In genomic region chr1:210706246-210706645, GRCh38 we compare ENCODE assay signal across 19 cellular contexts.
DNase-seq lines count a peak whose midpoint lies in the region; ATAC-seq, FAIRE-seq and TF ChIP-seq lines count a peak whose summit lies in the region.
"Had no signal": no experiment of that assay in that cellular context is flagged by ENCODE, and none has a peak within 500 bp of the region (broad histone marks: within the 10 kb centered on the region; RNA-seq: fewer than 3 reads in every experiment).

No MANE protein-coding gene starts in this region.

- intact Hi-C loops in right lobe of liver (cut with DNase I) = no loop called here
- intact Hi-C loops in right cardiac atrium (cut with DNase I) = no loop called here

- TF ChIP-seq RAD21 in A549 (conservative IDR thresholded peaks at IDR 0.05 in 1 of 2, IDR thresholded peaks at IDR 0.05 in 1 of 2) = no peak

- H3K4me1 ChIP-seq in A549 (peaks cover 26% of the 10 kb centered on the region), OCI-LY3 (ENCODE audit: low read length) (peaks cover 14% of the 10 kb centered on the region), right lobe of liver (peaks cover 0 to 23% (median 8%) of the 10 kb centered on the region in 4 donors), right cardiac atrium (ENCODE audit: control insufficient read depth, insufficient read depth, low read length) (no peaks in the 10 kb centered on the region)
- H3K4me1 ChIP-seq: BLaER1, Caco-2 had no signal

- CTCF ChIA-PET in A549 (lab: Yijun Ruan, JAX) = interaction anchor here (1.4 kb wide), 1 partner anchor 20 kb away, joined by 6 read pairs; no protein-coding TSS in a partner anchor

- no peak for TF ChIP-seq EP300 in A549 (IDR thresholded peaks at IDR 0.05)

- H3K36me3 ChIP-seq in OCI-LY3 (replicated peaks; ENCODE audit: low read depth, low read length) (no peaks in the 10 kb centered on the region), right lobe of liver (no peaks in the 10 kb centered on the region)
- H3K36me3 ChIP-seq: BLaER1 had no signal

- H3K9me3 ChIP-seq in A549 = 0 out of 3 replicates have a peak, but pooled peaks cover 3% of the 10 kb centered on the region
- no peaks in the 10 kb centered on the region for H3K9me3 ChIP-seq in OCI-LY3 (ENCODE audit: insufficient read depth, low read length)
- no peaks in the 10 kb centered on the region for H3K9me3 ChIP-seq in right lobe of liver
- no peaks in the 10 kb centered on the region for H3K9me3 ChIP-seq in right cardiac atrium (ENCODE audit: control insufficient read depth, low read length)
- H3K9me3 ChIP-seq: BLaER1, Caco-2 had no signal

- no peak for DNase-seq in A549 (ENCODE audit: low read depth in 1 of 2, low spot score in 1 of 2)
- peak; percentile 46 for DNase-seq in M059J (ENCODE audit: low read depth)
- no peak for DNase-seq in right lobe of liver
- DNase-seq in NCI-H2171 treated with DMSO at 0.1 percent for 48 hours (lab: John Stamatoyannopoulos, UW) = no peak
- DNase-seq in right cardiac atrium = no peak
- DNase-seq in H54 (ENCODE audit: insufficient read length, low spot score) = no peak
- DNase-seq: Caco-2; CD4-positive, CD25-positive, alpha-beta regulatory T cell; CD8-positive, alpha-beta T cell; DMS153; DMS79 treated with DMSO at 0.1 percent for 48 hours; GF-D8; GOT3; H7; HCEC 1CT had no signal

- 60% methylated on average over 3 of the region's 3 CpGs for WGBS in A549 (ENCODE audit: missing lambda C conversion rate)
- WGBS in right lobe of liver (ENCODE audit: insufficient coverage, low coverage, low lambda C conversion rate, missing lambda C conversion rate) = 31% methylated on average over 3 of the region's 3 CpGs
- WGBS in right cardiac atrium = 87% methylated on average over 3 of the region's 3 CpGs

- no peak for ATAC-seq in A549
- peak; percentile 59 to 85 (median 71) for ATAC-seq in right lobe of liver
- ATAC-seq in HG03108 (IDR thresholded peaks at IDR 0.05; ENCODE audit: unreplicated experiment) = no peak
- no peak for ATAC-seq in right cardiac atrium
- ATAC-seq: CD8-positive, alpha-beta T cell had no signal

- TF ChIP-seq POLR2A in A549 (IDR thresholded peaks at IDR 0.05; ENCODE audit: low read length) (no peak), right lobe of liver (IDR thresholded peaks at IDR 0.05) (no peak), H54 (IDR thresholded peaks at IDR 0.05; ENCODE audit: low read depth, low read length) (no peak)

- no peak for FAIRE-seq in A549 (lab: Jason Lieb, UNC)
- FAIRE-seq in H54 (lab: Jason Lieb, UNC) = no peak
- FAIRE-seq: GM12892 had no signal

- peak overlapping the region in 1 of 2 experiments; percentile 49; a peak in 2 of 6 replicates for H3K27ac ChIP-seq in A549
- no peak overlapping the region for H3K27ac ChIP-seq in OCI-LY3 (ENCODE audit: low read length)
- H3K27ac ChIP-seq in right lobe of liver = peak overlapping the region in 1 of 3 donors; percentile 34
- H3K27ac ChIP-seq in right cardiac atrium (ENCODE audit: low read length) = no peak overlapping the region
- H3K27ac ChIP-seq: BLaER1 had no signal

- H3K4me3 ChIP-seq in A549 (no peak overlapping the region), OCI-LY3 (ENCODE audit: low read length) (no peak overlapping the region), right lobe of liver (no peak overlapping the region), right cardiac atrium (ENCODE audit: low read length) (no peak overlapping the region)
- H3K4me3 ChIP-seq: BLaER1 had no signal

- no peak overlapping the region for H3K9ac ChIP-seq in OCI-LY3 (ENCODE audit: low read length)
- H3K9ac ChIP-seq: BLaER1 had no signal

- peak overlapping the region; percentile 23; the same call in 1 of the 2 replicates for H2AFZ ChIP-seq in OCI-LY3 (ENCODE audit: low read depth, low read length)

- H3K27me3 ChIP-seq in OCI-LY3 (ENCODE audit: low read depth, low read length) (no peaks in the 10 kb centered on the region), right lobe of liver (no peaks in the 10 kb centered on the region), right cardiac atrium (ENCODE audit: control insufficient read depth, insufficient read depth) (no peaks in the 10 kb centered on the region)
- H3K27me3 ChIP-seq: BLaER1 had no signal

- TF ChIP-seq CTCF in A549 (IDR thresholded peaks at IDR 0.05) = no peak
- TF ChIP-seq CTCF in OCI-LY3 (IDR thresholded peaks at IDR 0.05; ENCODE audit: low read depth, low read length) = no peak
- TF ChIP-seq CTCF in right lobe of liver (IDR thresholded peaks at IDR 0.05) = no peak

- H3K4me2 ChIP-seq in A549 (peak overlapping the region; percentile 43), OCI-LY3 (ENCODE audit: low read length) (peak overlapping the region; percentile 37)
- H3K4me2 ChIP-seq: BLaER1 had no signal

- no peaks in the 10 kb centered on the region for H4K20me1 ChIP-seq in OCI-LY3 (ENCODE audit: insufficient read depth, low read length)
- H4K20me1 ChIP-seq: BLaER1 had no signal

- H3K79me2 ChIP-seq in OCI-LY3 (ENCODE audit: low read length) = no peaks in the 10 kb centered on the region

- POLR2A ChIA-PET in A549 (lab: Yijun Ruan, JAX) = no interaction called here

TF ChIP-seq in A549, 52 proteins besides CTCF, POLR2A, EP300 and RAD21:
- no peak for TF ChIP-seq HEYL (CRISPR knock-in tag; IDR thresholded peaks at IDR 0.05)
- no peak for TF ChIP-seq BCL3 (IDR thresholded peaks at IDR 0.05)
- TF ChIP-seq POLR2AphosphoS2 (conservative IDR thresholded peaks at IDR 0.05; ENCODE audit: low read length) = no peak
- TF ChIP-seq NFE2L2 (conservative IDR thresholded peaks at IDR 0.05; ENCODE audit: low read length) = no peak
- no peak for TF ChIP-seq RCOR1 (IDR thresholded peaks at IDR 0.05; ENCODE audit: low read depth, low read length)
- TF ChIP-seq HOXA7 (CRISPR knock-in tag; IDR thresholded peaks at IDR 0.05) = no peak
- no peak for TF ChIP-seq FOSL2 (IDR thresholded peaks at IDR 0.05)
- TF ChIP-seq FOSL2 (CRISPR knock-in tag; IDR thresholded peaks at IDR 0.05) = no peak
- TF ChIP-seq CHD2 (IDR thresholded peaks at IDR 0.05; ENCODE audit: low read length, partially characterized antibody) = no peak
- TF ChIP-seq RNF2 (IDR thresholded peaks at IDR 0.05; ENCODE audit: borderline replicate concordance, low read depth) = no peak
- no peak for TF ChIP-seq HOXB5 (CRISPR knock-in tag; IDR thresholded peaks at IDR 0.05)
- no peak for TF ChIP-seq ZSCAN20 (CRISPR knock-in tag; IDR thresholded peaks at IDR 0.05)
- no peak for TF ChIP-seq EHMT2 (IDR thresholded peaks at IDR 0.05; ENCODE audit: low read depth)
- TF ChIP-seq TP53 (CRISPR knock-in tag; IDR thresholded peaks at IDR 0.05) = no peak
- no peak for TF ChIP-seq ZFP36 (IDR thresholded peaks at IDR 0.05; ENCODE audit: borderline replicate concordance, partially characterized antibody)
- no peak for TF ChIP-seq CBX8 (IDR thresholded peaks at IDR 0.05)
- no peak for TF ChIP-seq ELK1 (IDR thresholded peaks at IDR 0.05; ENCODE audit: low read depth, low read length)
- TF ChIP-seq CHD4 (IDR thresholded peaks at IDR 0.05; ENCODE audit: borderline replicate concordance) = no peak

Comparison
In these comparisons a context has a peak if more than half of its experiments do, and no peak if none do; other contexts are left out.
1. ATAC-seq: peak in right lobe of liver (4 of 4); none in A549 (0 of 2), HG03108 (single experiment) and right cardiac atrium (0 of 2).